ENCODE assay signal across 25 cellular contexts in genomic region chr5:56461584-56461983, GRCh38.
"Had no signal": no experiment of that assay in that cellular context is flagged by ENCODE, and none has a peak within 500 bp of the region (broad histone marks: within the 10 kb centered on the region; RNA-seq: fewer than 3 reads in every experiment).

No MANE protein-coding gene starts in this region.

- H3K4me1 ChIP-seq: colonic mucosa had no signal

- H3K27me3 ChIP-seq: colonic mucosa, esophagus squamous epithelium, gastrocnemius medialis, heart right ventricle had no signal

- H3K36me3 ChIP-seq: colonic mucosa, esophagus squamous epithelium, gastrocnemius medialis, heart right ventricle, lower lobe of right lung had no signal

- H3K9me3 ChIP-seq: colonic mucosa, esophagus squamous epithelium, gastrocnemius medialis, heart right ventricle, lower lobe of right lung, mucosa of descending colon had no signal

- FAIRE-seq: islet of Langerhans had no signal

- H3K27ac ChIP-seq: colonic mucosa, epithelial cell of prostate, gastrocnemius medialis, lower lobe of right lung had no signal

- ATAC-seq: effector memory CD8-positive, alpha-beta T cell; esophagus mucosa; gastrocnemius medialis; left colon; left lobe of liver; left ventricle myocardium superior; lower lobe of right lung; mucosa of descending colon had no signal

- H3K4me3 ChIP-seq: colonic mucosa, esophagus squamous epithelium, gastrocnemius medialis, heart right ventricle, lower lobe of right lung, mucosa of descending colon had no signal

- DNase-seq: colonic mucosa; cortex of kidney; effector CD8-positive, alpha-beta T cell; effector memory CD8-positive, alpha-beta T cell; endodermal cell; erythroblast; esophagus squamous epithelium; foreskin fibroblast; foreskin melanocyte; gastrocnemius medialis; glutamatergic neuron; head of caudate nucleus; heart right ventricle; hippocampal formation; kidney; left colon; left ventricle myocardium superior; lower lobe of right lung; mesenchymal stem cell; mucosa of descending colon; naive B cell had no signal
